ENCODE assay signal across 33 cellular contexts in genomic region chr13:42099962-42100675, GRCh38.
DNase-seq lines count a peak whose midpoint lies in the region; ATAC-seq and TF ChIP-seq lines count a peak whose summit lies in the region.
"Had no signal": no experiment of that assay in that cellular context is flagged by ENCODE, and none has a peak within 500 bp of the region (broad histone marks: within the 10 kb centered on the region; RNA-seq: fewer than 3 reads in every experiment).

No MANE protein-coding gene starts in this region.

- H3K27ac ChIP-seq in HEK293 (ENCODE audit: extremely low read depth, low read depth, low read length) (no peak overlapping the region), caudate nucleus (ENCODE audit: low read depth, low read length) (peak overlapping the region; percentile 2)
- H3K27ac ChIP-seq: 22Rv1; A549; BLaER1; BLaER1 treated with 17β-estradiol and CSF1 and Interleukin-3, amounts not matched to agents 10 nM and 100 nM; C4-2B had no signal

- intact Hi-C loops in head of caudate nucleus (cut with DNase I) = no loop called here

- POLR2A ChIA-PET in HEK293 (lab: Yijun Ruan, JAX) = no interaction called here

- no peaks in the 10 kb centered on the region; the same call in 1 of the 2 replicates for H3K4me1 ChIP-seq in HEK293 (ENCODE audit: control insufficient read depth, insufficient read depth, low read length)
- H3K4me1 ChIP-seq: BE2C; BLaER1; BLaER1 treated with 17β-estradiol and CSF1 and Interleukin-3, amounts not matched to agents 10 nM and 100 nM had no signal

- CTCF ChIA-PET in HEK293 (lab: Yijun Ruan, JAX) = no interaction called here

- ATAC-seq in GM18870 (IDR thresholded peaks at IDR 0.05; ENCODE audit: unreplicated experiment) (no peak), HG03469 (IDR thresholded peaks at IDR 0.05; ENCODE audit: unreplicated experiment) (no peak), HG03175 (IDR thresholded peaks at IDR 0.05; ENCODE audit: unreplicated experiment) (no peak), GM19467 (IDR thresholded peaks at IDR 0.05; ENCODE audit: unreplicated experiment) (no peak)
- ATAC-seq: A549; CD8-positive, alpha-beta T cell had no signal

- H3K9me3 ChIP-seq in HEK293 (ENCODE audit: control insufficient read depth, insufficient read depth, low read depth, low read length) = no peaks in the 10 kb centered on the region
- H3K9me3 ChIP-seq: A549, BE2C, Caco-2 had no signal

- no peaks in the 10 kb centered on the region for H3K36me3 ChIP-seq in HEK293 (ENCODE audit: control insufficient read depth in 2 of 2, insufficient read depth in 1 of 2, low read length in 2 of 2)
- H3K36me3 ChIP-seq: BE2C had no signal

- no peak overlapping the region for H3K4me3 ChIP-seq in HEK293 (ENCODE audit: low read depth, low read length)
- H3K4me3 ChIP-seq: A549; BLaER1; BLaER1 treated with 17β-estradiol and CSF1 and Interleukin-3, amounts not matched to agents 10 nM and 100 nM had no signal

- peak in 17 of 61 donors; percentile 4 to 80 (median 25) for DNase-seq in caudate nucleus (lab: John Stamatoyannopoulos, UW)
- DNase-seq in head of caudate nucleus = peak in 38 of 42 donors; percentile 22 to 83 (median 54)
- peak; percentile 50 for DNase-seq in putamen (ENCODE audit: low spot score)
- DNase-seq: 8988T; ACHN; AML-193; BE2C; C1 segment of cervical spinal cord; Caco-2; Calu3; CD4-positive, alpha-beta memory T cell; CD4-positive, alpha-beta T cell; CD4-positive, CD25-positive, alpha-beta regulatory T cell; CD8-positive, alpha-beta memory T cell; CD8-positive, alpha-beta T cell; COR-L47; DMS 273 treated with DMSO at 0.1 percent for 48 hours; DMS153; DMS53; DMS79; DMS79 treated with DMSO at 0.1 percent for 48 hours; DND-41; EL had no signal

- no peak for TF ChIP-seq CTCF in HEK293 (tag by site-specific recombination; IDR thresholded peaks at IDR 0.05)

TF ChIP-seq in HEK293, 187 proteins besides CTCF, POLR2A, EP300 and RAD21:
- TF ChIP-seq KLF9 (tag by site-specific recombination; IDR thresholded peaks at IDR 0.05; ENCODE audit: low read depth) = no peak
- peak; percentile 98 for TF ChIP-seq ZNF610 (tag by site-specific recombination; IDR thresholded peaks at IDR 0.05; ENCODE audit: borderline replicate concordance)
